Comparison of ENCODE assay signal across 12 cellular contexts in the genomic region with DNA sequence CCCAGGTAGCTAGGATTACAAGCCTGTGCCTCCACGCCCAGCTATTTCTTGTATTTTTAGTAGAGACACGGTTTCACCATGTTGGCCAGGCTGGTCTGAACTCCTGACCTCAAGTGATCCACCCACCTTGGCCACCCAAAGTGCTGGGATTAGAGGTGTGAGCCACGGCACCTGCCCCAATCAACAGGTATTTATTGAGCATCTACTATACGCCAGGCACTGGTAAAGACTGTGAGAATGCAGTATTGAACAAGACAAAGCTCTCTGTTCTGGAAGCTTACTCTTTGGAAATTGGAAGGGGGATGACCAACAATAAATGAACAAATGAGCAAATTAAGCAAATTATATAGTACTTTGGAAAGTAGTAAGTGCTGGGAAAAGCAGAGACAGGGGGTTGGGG. TPM values are rescaled to one million over a fixed set of nuclear protein-coding genes. Genes with fewer than 3 reads are reported as not detected.
DNase-seq lines count a peak whose midpoint lies in the region; ATAC-seq, FAIRE-seq and TF ChIP-seq lines count a peak whose summit lies in the region.
"Had no signal": no experiment of that assay in that cellular context is flagged by ENCODE, and none has a peak within 500 bp of the region (broad histone marks: within the 10 kb centered on the region; RNA-seq: fewer than 3 reads in every experiment).

No MANE protein-coding gene starts in this region.

- H3K4me3 ChIP-seq in HepG2 (replicated peaks in 1 of 3; ENCODE audit: insufficient read depth in 1 of 3, low read depth in 2 of 3, low read length in 3 of 3), result peak overlapping the region in 1 of 3 experiments; percentile 72; a peak in 2 of 6 replicates
- H3K4me3 ChIP-seq in right lobe of liver, result no peak overlapping the region
- H3K4me3 ChIP-seq in vagina, result no peak overlapping the region
- H3K4me3 ChIP-seq in A673 (ENCODE audit: low read depth, low read length, poor library complexity, severe bottlenecking), result no peak overlapping the region

- no peak for TF ChIP-seq POLR2A in HepG2 (IDR thresholded peaks at IDR 0.05; ENCODE audit: insufficient read depth in 1 of 2, low read depth in 2 of 2, low read length in 2 of 2)
- no peak for TF ChIP-seq POLR2A in right lobe of liver (IDR thresholded peaks at IDR 0.05)
- no peak for TF ChIP-seq POLR2A in vagina (IDR thresholded peaks at IDR 0.05)

- H3K36me3 Mint-ChIP-seq in chondrocyte (ENCODE audit: low read depth), result no peaks in the 10 kb centered on the region
- H3K36me3 Mint-ChIP-seq in neural crest cell (ENCODE audit: low read depth), result no peaks in the 10 kb centered on the region

- POLR2A ChIA-PET in HepG2 (lab: Yijun Ruan, JAX) (interaction anchor here (0.5 to 1.7 kb wide), 2 partner anchors 10 to 18 kb away, joined by 3 to 5 read pairs; no protein-coding TSS in a partner anchor), A673 (lab: Charles Lee; ENCODE audit: low non-redundant PET) (interaction anchor here (0.6 to 0.7 kb wide), 2 partner anchors 22 to 1888 kb away, joined by 3 to 6 read pairs; no protein-coding TSS in a partner anchor)

- H3K27me3 ChIP-seq in HepG2 (ENCODE audit: control insufficient read depth in 1 of 2, insufficient read depth in 2 of 2, low read length in 2 of 2) (no peaks in the 10 kb centered on the region), right lobe of liver (no peaks in the 10 kb centered on the region), vagina (no peaks in the 10 kb centered on the region), A673 (replicated peaks; ENCODE audit: insufficient read depth, low read depth, low read length, poor library complexity) (no peaks in the 10 kb centered on the region)
- H3K27me3 ChIP-seq: colonic mucosa had no signal

- peaks cover 82% of the 10 kb centered on the region for H3K4me1 ChIP-seq in HepG2 (ENCODE audit: insufficient read depth, low read length)
- peaks cover 0 to 13% (median 6%) of the 10 kb centered on the region in 4 donors for H3K4me1 ChIP-seq in right lobe of liver
- H3K4me1 ChIP-seq in vagina, result peaks cover 66% of the 10 kb centered on the region
- peaks cover 21% of the 10 kb centered on the region for H3K4me1 ChIP-seq in A673 (ENCODE audit: insufficient read depth, low read length, poor library complexity, severe bottlenecking)

- H3K4me1 Mint-ChIP-seq in chondrocyte (ENCODE audit: low read depth) (peaks cover 42% of the 10 kb centered on the region), neural crest cell (peaks cover 58% of the 10 kb centered on the region)

- H3K9ac ChIP-seq in HepG2 (ENCODE audit: insufficient read depth, low read depth, low read length), result peak overlapping the region; percentile 90

- H3K27ac ChIP-seq in HepG2 (ENCODE audit: extremely low read length, insufficient read depth, low read length), result peak overlapping the region; percentile 89
- no peak overlapping the region for H3K27ac ChIP-seq in right lobe of liver
- peak overlapping the region; percentile 99 for H3K27ac ChIP-seq in vagina
- no peak overlapping the region for H3K27ac ChIP-seq in A673 (ENCODE audit: low read depth, low read length, poor library complexity, severe bottlenecking)
- H3K27ac ChIP-seq: PC-9 had no signal

- H3K9me3 Mint-ChIP-seq in chondrocyte (ENCODE audit: low read depth), result no peaks in the 10 kb centered on the region
- H3K9me3 Mint-ChIP-seq in neural crest cell, result no peaks in the 10 kb centered on the region
- H3K9me3 Mint-ChIP-seq: activated T-helper 2 cell treated with anti-CD3 and anti-CD28 coated beads, Interferon-gamma antibody, Interleukin-2, Interleukin-4, amounts not matched to agents 10 μg/mL and 5 μg/mL and 100 μg/mL, durations not matched to agents 14 hours and 24 hours and 36 hours had no signal

- CTCF ChIA-PET in HepG2 (lab: Yijun Ruan, JAX; ENCODE audit: low intra/inter-chr PET ratio, low total read pairs), result interaction anchor here (1.0 to 3.1 kb wide), 2 partner anchors 21 to 33 kb away, joined by 4 to 9 read pairs; no protein-coding TSS in a partner anchor
- CTCF ChIA-PET in A673 (lab: Charles Lee), result interaction anchor here (0.6 kb wide), 1 partner anchor 194 kb away, joined by 3 read pairs; a partner anchor contains a TSS

- in situ Hi-C loops in HepG2 (cut with HindIII; ENCODE audit: extremely low pct_ligation_motif_present, low pct_unique_long_range_greater_than_20kb), result no loop called here

- ATAC-seq in HepG2, result no peak
- no peak for ATAC-seq in right lobe of liver
- no peak for ATAC-seq in HG03520 (IDR thresholded peaks at IDR 0.05; ENCODE audit: unreplicated experiment)

- DNase-seq in HepG2 (ENCODE audit: low spot score), result no peak
- no peak for DNase-seq in right lobe of liver
- DNase-seq in chondrocyte (ENCODE audit: low spot score), result no peak
- DNase-seq in neural crest cell (ENCODE audit: low read depth, low spot score), result no peak
- DNase-seq in vagina (ENCODE audit: extremely low spot score in 2 of 2), result no peak
- DNase-seq in activated CD4-positive, CD25-positive, alpha-beta regulatory T cell treated with anti-CD3 and anti-CD28 coated beads, Interleukin-2, amount 50 U/mL, for 72 hours, result no peak
- no peak for DNase-seq in A673 (ENCODE audit: low spot score)
- DNase-seq: colonic mucosa, NCI-H2171, PC-9 had no signal

- no peaks in the 10 kb centered on the region for H3K9me3 ChIP-seq in HepG2 (ENCODE audit: low read length)
- H3K9me3 ChIP-seq in right lobe of liver, result no peaks in the 10 kb centered on the region
- H3K9me3 ChIP-seq in vagina, result no peaks in the 10 kb centered on the region
- H3K9me3 ChIP-seq in A673 (ENCODE audit: low read depth, low read length, poor library complexity, severe bottlenecking), result no peaks in the 10 kb centered on the region
- H3K9me3 ChIP-seq: colonic mucosa had no signal

- no peak for TF ChIP-seq CTCF in HepG2 (CRISPR knock-in tag; IDR thresholded peaks at IDR 0.05)
- no peak for TF ChIP-seq CTCF in right lobe of liver (IDR thresholded peaks at IDR 0.05)
- TF ChIP-seq CTCF in chondrocyte (IDR thresholded peaks at IDR 0.05), result no peak
- no peak for TF ChIP-seq CTCF in neural crest cell (conservative IDR thresholded peaks at IDR 0.05)
- TF ChIP-seq CTCF in vagina (IDR thresholded peaks at IDR 0.05), result no peak
- no peak for TF ChIP-seq CTCF in A673 (conservative IDR thresholded peaks at IDR 0.05; ENCODE audit: low read depth, low read length)

- WGBS in HepG2 (ENCODE audit: low lambda C conversion rate), result 43% methylated on average over 4 of the region's 4 CpGs
- WGBS in right lobe of liver (ENCODE audit: insufficient coverage, low coverage, low lambda C conversion rate, missing lambda C conversion rate), result 83% methylated on average over 4 of the region's 4 CpGs

- H3K27me3 Mint-ChIP-seq in chondrocyte (ENCODE audit: low read depth), result no peaks in the 10 kb centered on the region
- peaks cover under 1% of the 10 kb centered on the region for H3K27me3 Mint-ChIP-seq in neural crest cell (ENCODE audit: low read depth)

- no peak for TF ChIP-seq RAD21 in HepG2 (CRISPR knock-in tag; IDR thresholded peaks at IDR 0.05)

- no TSS peak for BruUV-seq in HepG2 (replicated peaks; lab: Mats Ljungman, UMichigan)
- no TSS peak for BruUV-seq in A673 (replicated peaks; lab: Mats Ljungman, UMichigan)

- FAIRE-seq in HepG2 (lab: Jason Lieb, UNC), result no peak

- peak overlapping the region; percentile 100 for H3K4me2 ChIP-seq in HepG2 (ENCODE audit: low read depth, low read length)

- H3K4me3 Mint-ChIP-seq in chondrocyte (ENCODE audit: unreplicated experiment) (no peak overlapping the region), neural crest cell (peak overlapping the region; percentile 79)

- H3K79me2 ChIP-seq in HepG2 (ENCODE audit: insufficient read depth, low read length), result no peaks in the 10 kb centered on the region

- H2AFZ ChIP-seq in HepG2 (ENCODE audit: low read length), result no peak overlapping the region
- H2AFZ ChIP-seq: PC-9 had no signal

- peak overlapping the region; percentile 92 for H3K27ac Mint-ChIP-seq in chondrocyte (ENCODE audit: unreplicated experiment)
- H3K27ac Mint-ChIP-seq in neural crest cell (ENCODE audit: unreplicated experiment), result peak overlapping the region; percentile 94

- H4K20me1 ChIP-seq in HepG2 (ENCODE audit: insufficient read depth, low read length), result no peaks in the 10 kb centered on the region

- H3K36me3 ChIP-seq in HepG2 (replicated peaks in 1 of 2; ENCODE audit: control insufficient read depth in 1 of 2, insufficient read depth in 2 of 2, low read length in 2 of 2) (no peaks in the 10 kb centered on the region), right lobe of liver (no peaks in the 10 kb centered on the region), vagina (no peaks in the 10 kb centered on the region), A673 (ENCODE audit: insufficient read depth, low read length, poor library complexity, severe bottlenecking) (no peaks in the 10 kb centered on the region)
- H3K36me3 ChIP-seq: colonic mucosa had no signal

- no peak for TF ChIP-seq EP300 in HepG2 (IDR thresholded peaks at IDR 0.05; ENCODE audit: low read depth in 2 of 2, low read length in 2 of 2)
- no peak for TF ChIP-seq EP300 in HepG2 (CRISPR knock-in tag; IDR thresholded peaks at IDR 0.05; ENCODE audit: borderline replicate concordance)

- intact Hi-C loops in HepG2 (cut with micrococcal nuclease; ENCODE audit: unreplicated experiment), result no loop called here
- intact Hi-C loops in right lobe of liver (cut with DNase I), result no loop called here
- intact Hi-C loops in vagina (cut with DNase I), result no loop called here
- intact Hi-C loops in A673 (cut with micrococcal nuclease; ENCODE audit: unreplicated experiment), result no loop called here

RNA-seq across cellular contexts. Expression of a gene that starts 21.4 kb away (rescaled TPM):
- total RNA-seq in HepG2 (2016; rRNA removed; fragmentation: Illumina TruSeq; extraction: Trizol) (39.3 and 40.0 TPM in 2 replicates), right lobe of liver (10 to 100 TPM; 19.2 to 29.4 (median 22.6) TPM), chondrocyte (72.4 to 93.1 TPM (median 77.9 TPM) in 3 replicates), neural crest cell (111 and 115 TPM in 2 replicates), vagina (123 TPM), A673 (2021) (158 and 165 TPM in 2 replicates)
- total RNA-seq in HepG2 (2016; cell fraction: cytosol; rRNA removed; fragmentation: Illumina TruSeq; extraction: Trizol; ENCODE audit: low read depth), result 45.6 and 63.1 TPM in 2 replicates
- total RNA-seq in HepG2 (2016; cell fraction: insoluble cytoplasmic fraction; rRNA removed; fragmentation: Illumina TruSeq; extraction: Trizol), result 33.8 and 46.8 TPM in 2 replicates
- 47.2 and 50.6 TPM in 2 replicates for total RNA-seq in HepG2 (2016; cell fraction: membrane; rRNA removed; fragmentation: Illumina TruSeq; extraction: Trizol)
- 15.5 and 16.4 TPM in 2 replicates for total RNA-seq in HepG2 (2016; cell fraction: nucleus; rRNA removed; fragmentation: Illumina TruSeq; extraction: Trizol)
- polyA plus RNA-seq in HepG2 (2011; rRNA removed), result 66.4 and 76.6 TPM in 2 replicates
- polyA plus RNA-seq in HepG2 (2011; cell fraction: cytosol; rRNA removed), result 48.2 and 78.5 TPM in 2 replicates
- 84.4 and 86.6 TPM in 2 replicates for polyA plus RNA-seq in HepG2 (2011; cell fraction: nucleus; rRNA removed)
- polyA plus RNA-seq in HepG2 (2012), result 38.8 and 40.5 TPM in 2 replicates
- 57.8 and 73.2 TPM in 2 replicates for polyA plus RNA-seq in HepG2 (2016; cell fraction: cytosol; fragmentation: Illumina TruSeq; extraction: Trizol; ENCODE audit: low read depth)
- 53.9 and 54.0 TPM in 2 replicates for polyA plus RNA-seq in HepG2 (2016; cell fraction: insoluble cytoplasmic fraction; fragmentation: Illumina TruSeq; extraction: Trizol; ENCODE audit: low read depth)
- 53.9 and 61.0 TPM in 2 replicates for polyA plus RNA-seq in HepG2 (2016; cell fraction: membrane; fragmentation: Illumina TruSeq; extraction: Trizol; ENCODE audit: low read depth)
- 40.4 and 44.1 TPM in 2 replicates for polyA plus RNA-seq in HepG2 (2016; cell fraction: nucleus; fragmentation: Illumina TruSeq; extraction: Trizol; ENCODE audit: insufficient read depth, low read depth)
- 68.2 and 77.1 TPM in 2 replicates for polyA minus RNA-seq in HepG2 (2011; rRNA and poly(A)+ RNA removed; ENCODE audit: low replicate concordance)
- 28.0 and 42.8 TPM in 2 replicates for polyA minus RNA-seq in HepG2 (2011; cell fraction: cytosol; rRNA and poly(A)+ RNA removed)
- polyA minus RNA-seq in HepG2 (2011; cell fraction: nucleus; rRNA and poly(A)+ RNA removed), result 23.7 and 24.2 TPM in 2 replicates

RNA-seq across cellular contexts. Expression of a gene that starts 22.7 kb away (rescaled TPM):
- total RNA-seq in HepG2 (2016; rRNA removed; fragmentation: Illumina TruSeq; extraction: Trizol) (0.21 and 6.0 TPM in 2 replicates), right lobe of liver (1 to 10 TPM in 1 of 6 experiments, under 1 TPM in 5; 0.19 to 1.2 (median 0.44) TPM), chondrocyte (25.5 to 50.9 TPM (median 43.8 TPM) in 3 replicates), neural crest cell (0.26 and 0.45 TPM in 2 replicates), vagina (20.6 TPM), A673 (2021) (1.0 and 1.9 TPM in 2 replicates)
- 0.79 and 0.91 TPM in 2 replicates for total RNA-seq in HepG2 (2016; cell fraction: cytosol; rRNA removed; fragmentation: Illumina TruSeq; extraction: Trizol; ENCODE audit: low read depth)
- 0.37 and 5.7 TPM in 2 replicates for total RNA-seq in HepG2 (2016; cell fraction: insoluble cytoplasmic fraction; rRNA removed; fragmentation: Illumina TruSeq; extraction: Trizol)
- 0.93 and 1.2 TPM in 2 replicates for total RNA-seq in HepG2 (2016; cell fraction: membrane; rRNA removed; fragmentation: Illumina TruSeq; extraction: Trizol)
- 17.8 and 18.2 TPM in 2 replicates for total RNA-seq in HepG2 (2016; cell fraction: nucleus; rRNA removed; fragmentation: Illumina TruSeq; extraction: Trizol)
- 2.8 TPM in 2 replicates for polyA plus RNA-seq in HepG2 (2011; rRNA removed)
- polyA plus RNA-seq in HepG2 (2011; cell fraction: cytosol; rRNA removed), result 0.67 and 0.69 TPM in 2 replicates
- polyA plus RNA-seq in HepG2 (2011; cell fraction: nucleus; rRNA removed), result 23.1 and 35.9 TPM in 2 replicates
- polyA plus RNA-seq in HepG2 (2012), result 0.51 and 1.1 TPM in 2 replicates
- not detected in 2 replicates for polyA plus RNA-seq in HepG2 (2016; cell fraction: cytosol; fragmentation: Illumina TruSeq; extraction: Trizol; ENCODE audit: low read depth)
- polyA plus RNA-seq in HepG2 (2016; cell fraction: insoluble cytoplasmic fraction; fragmentation: Illumina TruSeq; extraction: Trizol; ENCODE audit: low read depth), result 0.35 and 0.74 TPM in 2 replicates
- 0.17 and 0.41 TPM in 2 replicates for polyA plus RNA-seq in HepG2 (2016; cell fraction: membrane; fragmentation: Illumina TruSeq; extraction: Trizol; ENCODE audit: low read depth)
- polyA plus RNA-seq in HepG2 (2016; cell fraction: nucleus; fragmentation: Illumina TruSeq; extraction: Trizol; ENCODE audit: insufficient read depth, low read depth), result 17.9 and 36.0 TPM in 2 replicates
- 16.2 and 24.3 TPM in 2 replicates for polyA minus RNA-seq in HepG2 (2011; rRNA and poly(A)+ RNA removed; ENCODE audit: low replicate concordance)
- polyA minus RNA-seq in HepG2 (2011; cell fraction: cytosol; rRNA and poly(A)+ RNA removed), result 1.5 and 2.2 TPM in 2 replicates
- 32.3 and 48.2 TPM in 2 replicates for polyA minus RNA-seq in HepG2 (2011; cell fraction: nucleus; rRNA and poly(A)+ RNA removed)

RNA-seq across cellular contexts. Expression of a gene that starts 38.7 kb away (rescaled TPM):
- total RNA-seq in HepG2 (2016; rRNA removed; fragmentation: Illumina TruSeq; extraction: Trizol) (20.8 and 23.3 TPM in 2 replicates), right lobe of liver (1 to 10 TPM; 1.3 to 4.5 (median 3.2) TPM), chondrocyte (7.3 to 10.4 TPM (median 9.6 TPM) in 3 replicates), neural crest cell (11.7 and 12.8 TPM in 2 replicates), vagina (2.2 TPM), A673 (2021) (23.2 and 30.1 TPM in 2 replicates)
- total RNA-seq in HepG2 (2016; cell fraction: cytosol; rRNA removed; fragmentation: Illumina TruSeq; extraction: Trizol; ENCODE audit: low read depth), result 2.6 TPM in 2 replicates
- total RNA-seq in HepG2 (2016; cell fraction: insoluble cytoplasmic fraction; rRNA removed; fragmentation: Illumina TruSeq; extraction: Trizol), result 19.8 and 20.1 TPM in 2 replicates
- total RNA-seq in HepG2 (2016; cell fraction: membrane; rRNA removed; fragmentation: Illumina TruSeq; extraction: Trizol), result 7.7 and 8.2 TPM in 2 replicates
- total RNA-seq in HepG2 (2016; cell fraction: nucleus; rRNA removed; fragmentation: Illumina TruSeq; extraction: Trizol), result 9.2 and 11.6 TPM in 2 replicates
- 3.5 and 4.3 TPM in 2 replicates for polyA plus RNA-seq in HepG2 (2011; rRNA removed)
- polyA plus RNA-seq in HepG2 (2011; cell fraction: cytosol; rRNA removed), result 2.5 and 3.4 TPM in 2 replicates
- 2.3 and 2.6 TPM in 2 replicates for polyA plus RNA-seq in HepG2 (2011; cell fraction: nucleus; rRNA removed)
- 3.3 and 3.7 TPM in 2 replicates for polyA plus RNA-seq in HepG2 (2012)
- polyA plus RNA-seq in HepG2 (2016; cell fraction: cytosol; fragmentation: Illumina TruSeq; extraction: Trizol; ENCODE audit: low read depth), result 1.6 and 1.7 TPM in 2 replicates
- 21.9 and 22.7 TPM in 2 replicates for polyA plus RNA-seq in HepG2 (2016; cell fraction: insoluble cytoplasmic fraction; fragmentation: Illumina TruSeq; extraction: Trizol; ENCODE audit: low read depth)
- polyA plus RNA-seq in HepG2 (2016; cell fraction: membrane; fragmentation: Illumina TruSeq; extraction: Trizol; ENCODE audit: low read depth), result 5.1 and 5.5 TPM in 2 replicates
- polyA plus RNA-seq in HepG2 (2016; cell fraction: nucleus; fragmentation: Illumina TruSeq; extraction: Trizol; ENCODE audit: insufficient read depth, low read depth), result 16.0 and 16.6 TPM in 2 replicates
- polyA minus RNA-seq in HepG2 (2011; rRNA and poly(A)+ RNA removed; ENCODE audit: low replicate concordance), result 4.8 and 9.0 TPM in 2 replicates
- polyA minus RNA-seq in HepG2 (2011; cell fraction: cytosol; rRNA and poly(A)+ RNA removed), result 4.7 and 6.7 TPM in 2 replicates
- 1.7 and 1.9 TPM in 2 replicates for polyA minus RNA-seq in HepG2 (2011; cell fraction: nucleus; rRNA and poly(A)+ RNA removed)

RNA-seq across cellular contexts. Expression of a gene that starts 40.3 kb away (rescaled TPM):
- total RNA-seq in HepG2 (2016; rRNA removed; fragmentation: Illumina TruSeq; extraction: Trizol) (1.3 and 1.6 TPM in 2 replicates), right lobe of liver (10 to 100 TPM in 4 of 6 experiments, 1 to 10 TPM in 2; 6.9 to 22.9 (median 14.6) TPM), chondrocyte (67.2 to 111 TPM (median 110 TPM) in 3 replicates), neural crest cell (6.4 and 8.2 TPM in 2 replicates), vagina (111 TPM), A673 (2021) (5.5 and 8.1 TPM in 2 replicates)
- total RNA-seq in HepG2 (2016; cell fraction: cytosol; rRNA removed; fragmentation: Illumina TruSeq; extraction: Trizol; ENCODE audit: low read depth), result 1.1 TPM in 2 replicates
- 1.5 and 1.9 TPM in 2 replicates for total RNA-seq in HepG2 (2016; cell fraction: insoluble cytoplasmic fraction; rRNA removed; fragmentation: Illumina TruSeq; extraction: Trizol)
- total RNA-seq in HepG2 (2016; cell fraction: membrane; rRNA removed; fragmentation: Illumina TruSeq; extraction: Trizol), result 2.2 and 2.4 TPM in 2 replicates
- total RNA-seq in HepG2 (2016; cell fraction: nucleus; rRNA removed; fragmentation: Illumina TruSeq; extraction: Trizol), result 3.1 and 3.3 TPM in 2 replicates
- polyA plus RNA-seq in HepG2 (2011; rRNA removed), result 6.6 and 8.8 TPM in 2 replicates
- polyA plus RNA-seq in HepG2 (2011; cell fraction: cytosol; rRNA removed), result 3.8 and 5.5 TPM in 2 replicates
- polyA plus RNA-seq in HepG2 (2011; cell fraction: nucleus; rRNA removed), result 38.9 and 47.2 TPM in 2 replicates
- polyA plus RNA-seq in HepG2 (2012), result 18.0 and 19.6 TPM in 2 replicates
- 0.78 and 1.1 TPM in 2 replicates for polyA plus RNA-seq in HepG2 (2016; cell fraction: cytosol; fragmentation: Illumina TruSeq; extraction: Trizol; ENCODE audit: low read depth)
- 3.8 and 3.9 TPM in 2 replicates for polyA plus RNA-seq in HepG2 (2016; cell fraction: insoluble cytoplasmic fraction; fragmentation: Illumina TruSeq; extraction: Trizol; ENCODE audit: low read depth)
- polyA plus RNA-seq in HepG2 (2016; cell fraction: membrane; fragmentation: Illumina TruSeq; extraction: Trizol; ENCODE audit: low read depth), result 1.6 and 1.9 TPM in 2 replicates
- 8.3 and 10.5 TPM in 2 replicates for polyA plus RNA-seq in HepG2 (2016; cell fraction: nucleus; fragmentation: Illumina TruSeq; extraction: Trizol; ENCODE audit: insufficient read depth, low read depth)
- 6.9 and 17.3 TPM in 2 replicates for polyA minus RNA-seq in HepG2 (2011; rRNA and poly(A)+ RNA removed; ENCODE audit: low replicate concordance)
- polyA minus RNA-seq in HepG2 (2011; cell fraction: cytosol; rRNA and poly(A)+ RNA removed), result 13.4 and 14.9 TPM in 2 replicates
- polyA minus RNA-seq in HepG2 (2011; cell fraction: nucleus; rRNA and poly(A)+ RNA removed), result 8.0 and 9.2 TPM in 2 replicates

RNA-seq across cellular contexts. Expression of a gene that starts 51.7 kb away (rescaled TPM):
- total RNA-seq in HepG2 (2016; rRNA removed; fragmentation: Illumina TruSeq; extraction: Trizol), result 2.1 and 2.9 TPM in 2 replicates
- 5.1 and 6.2 TPM in 2 replicates for total RNA-seq in HepG2 (2016; cell fraction: cytosol; rRNA removed; fragmentation: Illumina TruSeq; extraction: Trizol; ENCODE audit: low read depth)
- 2.0 and 3.5 TPM in 2 replicates for total RNA-seq in HepG2 (2016; cell fraction: insoluble cytoplasmic fraction; rRNA removed; fragmentation: Illumina TruSeq; extraction: Trizol)
- 6.2 and 8.3 TPM in 2 replicates for total RNA-seq in HepG2 (2016; cell fraction: membrane; rRNA removed; fragmentation: Illumina TruSeq; extraction: Trizol)
- 2.3 and 2.8 TPM in 2 replicates for total RNA-seq in HepG2 (2016; cell fraction: nucleus; rRNA removed; fragmentation: Illumina TruSeq; extraction: Trizol)
- polyA plus RNA-seq in HepG2 (2011; rRNA removed), result 17.1 and 18.0 TPM in 2 replicates
- polyA plus RNA-seq in HepG2 (2011; cell fraction: cytosol; rRNA removed), result 13.2 and 17.0 TPM in 2 replicates
- 12.6 and 14.7 TPM in 2 replicates for polyA plus RNA-seq in HepG2 (2011; cell fraction: nucleus; rRNA removed)
- polyA plus RNA-seq in HepG2 (2012), result 11.2 and 15.2 TPM in 2 replicates
- polyA plus RNA-seq in HepG2 (2016; cell fraction: cytosol; fragmentation: Illumina TruSeq; extraction: Trizol; ENCODE audit: low read depth), result 8.6 and 9.5 TPM in 2 replicates
- 3.9 and 4.7 TPM in 2 replicates for polyA plus RNA-seq in HepG2 (2016; cell fraction: insoluble cytoplasmic fraction; fragmentation: Illumina TruSeq; extraction: Trizol; ENCODE audit: low read depth)
- polyA plus RNA-seq in HepG2 (2016; cell fraction: membrane; fragmentation: Illumina TruSeq; extraction: Trizol; ENCODE audit: low read depth), result 9.5 and 9.7 TPM in 2 replicates
- 11.0 and 11.5 TPM in 2 replicates for polyA plus RNA-seq in HepG2 (2016; cell fraction: nucleus; fragmentation: Illumina TruSeq; extraction: Trizol; ENCODE audit: insufficient read depth, low read depth)
- 6.0 and 30.0 TPM in 2 replicates for polyA minus RNA-seq in HepG2 (2011; rRNA and poly(A)+ RNA removed; ENCODE audit: low replicate concordance)
- 7.6 and 8.3 TPM in 2 replicates for polyA minus RNA-seq in HepG2 (2011; cell fraction: cytosol; rRNA and poly(A)+ RNA removed)
- 7.1 and 7.6 TPM in 2 replicates for polyA minus RNA-seq in HepG2 (2011; cell fraction: nucleus; rRNA and poly(A)+ RNA removed)
- 1 to 10 TPM; 1.5 to 7.2 (median 2.9) TPM for total RNA-seq in right lobe of liver
- total RNA-seq in chondrocyte, result 11.5 to 16.0 TPM (median 13.7 TPM) in 3 replicates
- total RNA-seq in neural crest cell, result 16.2 and 19.8 TPM in 2 replicates
- 13.0 TPM for total RNA-seq in vagina
- total RNA-seq in A673 (2021), result 6.6 and 9.1 TPM in 2 replicates

Comparison
In these comparisons a context has a peak if more than half of its experiments do, and no peak if none do; other contexts are left out.
1. H3K27ac ChIP-seq: peak in HepG2 (single experiment) and vagina (single experiment); none in right lobe of liver (0 of 3) and A673 (single experiment).